ENCODE assay signal across 9 cellular contexts in genomic region chr4:108029731-108030130, GRCh38. TPM values are rescaled to one million over a fixed set of nuclear protein-coding genes. Genes with fewer than 3 reads are reported as not detected.
A peak's percentile ranks its signal among the peaks of the same experiment; 100 is the strongest.
DNase-seq lines count a peak whose midpoint lies in the region; ATAC-seq and TF ChIP-seq lines count a peak whose summit lies in the region.
"Had no signal": no experiment of that assay in that cellular context is flagged by ENCODE, and none has a peak within 500 bp of the region (broad histone marks: within the 10 kb centered on the region; RNA-seq: fewer than 3 reads in every experiment).

No MANE protein-coding gene starts in this region.

- CTCF ChIA-PET in activated naive CD4-positive, alpha-beta T cell treated with anti-CD3 and anti-CD28 coated beads, Interleukin-2, amount 10 ng/mL, durations not matched to agents 7 days and 5 days (lab: Charles Lee) = interaction anchor here (0.8 to 5.5 kb wide), 43 partner anchors 10 to 608 kb away, joined by 3 to 55 read pairs (median 6); no protein-coding TSS in a partner anchor
- CTCF ChIA-PET in T-cell (lab: Charles Lee) = interaction anchor here (0.6 to 3.0 kb wide), 20 partner anchors 10 to 549 kb away, joined by 3 to 39 read pairs (median 4); no protein-coding TSS in a partner anchor

- POLR2A ChIA-PET in T-cell (lab: Charles Lee) = interaction anchor here (1.0 kb wide), 2 partner anchors 11 to 543 kb away, joined by 3 to 5 read pairs; no protein-coding TSS in a partner anchor

- H3K27ac Mint-ChIP-seq in activated naive CD4-positive, alpha-beta T cell treated with anti-CD3 and anti-CD28 coated beads, Interleukin-2, amount 10 ng/mL, durations not matched to agents 7 days and 5 days = peak overlapping the region; percentile 83
- peak overlapping the region; percentile 87 to 94 for H3K27ac Mint-ChIP-seq in T-cell

- H3K36me3 Mint-ChIP-seq in activated naive CD4-positive, alpha-beta T cell treated with anti-CD3 and anti-CD28 coated beads, Interleukin-2, amount 10 ng/mL, durations not matched to agents 7 days and 5 days = peaks cover 58% of the 10 kb centered on the region
- peaks cover 31% of the 10 kb centered on the region for H3K36me3 Mint-ChIP-seq in T-cell

- H3K9me3 Mint-ChIP-seq in activated naive CD4-positive, alpha-beta T cell treated with anti-CD3 and anti-CD28 coated beads, Interleukin-2, amount 10 ng/mL, durations not matched to agents 7 days and 5 days = peaks cover 4% of the 10 kb centered on the region
- no peaks in the 10 kb centered on the region for H3K9me3 Mint-ChIP-seq in T-cell

- no peak for TF ChIP-seq CTCF in epithelial cell of esophagus (IDR thresholded peaks at IDR 0.05; ENCODE audit: insufficient read depth, low read depth, low read length, missing control alignments)

- no peak for DNase-seq in activated naive CD4-positive, alpha-beta T cell treated with anti-CD3 and anti-CD28 coated beads, Interleukin-2, amount 10 ng/mL, durations not matched to agents 7 days and 5 days
- no peak for DNase-seq in activated naive CD4-positive, alpha-beta T cell treated with anti-CD3 and anti-CD28 coated beads, Interleukin-2, amount 50 U/mL, for 16 hours
- no peak for DNase-seq in T-cell
- peak; percentile 48 for DNase-seq in epithelial cell of esophagus (ENCODE audit: low read depth)
- peak; percentile 30 for DNase-seq in stromal cell of bone marrow (ENCODE audit: low read depth)
- no peak for DNase-seq in NCI-H2227 treated with DMSO at 0.1 percent for 48 hours (lab: John Stamatoyannopoulos, UW)
- DNase-seq in stimulated activated CD4-positive, alpha-beta T cell treated with anti-CD3 and anti-CD28 coated beads, Interleukin-2, amount 100 ng/mL, for 48 hours = no peak

- ATAC-seq in T-cell (replicated peaks in 1 of 4) (peak; percentile 1 to 49 (median 36)), GM21619 (IDR thresholded peaks at IDR 0.05; ENCODE audit: unreplicated experiment) (no peak)

- H3K27me3 Mint-ChIP-seq in activated naive CD4-positive, alpha-beta T cell treated with anti-CD3 and anti-CD28 coated beads, Interleukin-2, amount 10 ng/mL, durations not matched to agents 7 days and 5 days = no peaks in the 10 kb centered on the region
- H3K27me3 Mint-ChIP-seq in T-cell = no peaks in the 10 kb centered on the region
- H3K27me3 Mint-ChIP-seq: naive B cell had no signal

- no peak overlapping the region for H3K4me3 Mint-ChIP-seq in activated naive CD4-positive, alpha-beta T cell treated with anti-CD3 and anti-CD28 coated beads, Interleukin-2, amount 10 ng/mL, durations not matched to agents 7 days and 5 days
- H3K4me3 Mint-ChIP-seq in T-cell = peak overlapping the region in 1 of 3 donors; percentile 69
- H3K4me3 Mint-ChIP-seq: naive B cell had no signal

- H3K4me1 Mint-ChIP-seq in activated naive CD4-positive, alpha-beta T cell treated with anti-CD3 and anti-CD28 coated beads, Interleukin-2, amount 10 ng/mL, durations not matched to agents 7 days and 5 days = peaks cover 71% of the 10 kb centered on the region
- peaks cover 48 to 57% (median 53%) of the 10 kb centered on the region in 3 donors for H3K4me1 Mint-ChIP-seq in T-cell

- no peak overlapping the region for H3K4me3 ChIP-seq in epithelial cell of esophagus (ENCODE audit: low read length)

RNA-seq across cellular contexts. Expression of gene HADH, which starts 40.0 kb away (rescaled TPM):
- total RNA-seq in T-cell = 10 to 100 TPM; 14.2 to 25.0 (median 17.8) TPM

Comparison
In these comparisons a context has a peak if more than half of its experiments do, and no peak if none do; other contexts are left out.
1. DNase-seq: peak in epithelial cell of esophagus (single experiment) and stromal cell of bone marrow (single experiment); none in activated naive CD4-positive, alpha-beta T cell treated with anti-CD3 and anti-CD28 coated beads, Interleukin-2, amount 10 ng/mL, durations not matched to agents 7 days and 5 days (single experiment), activated naive CD4-positive, alpha-beta T cell treated with anti-CD3 and anti-CD28 coated beads, Interleukin-2, amount 50 U/mL, for 16 hours (single experiment), T-cell (0 of 34), NCI-H2227 treated with DMSO at 0.1 percent for 48 hours (single experiment) and stimulated activated CD4-positive, alpha-beta T cell treated with anti-CD3 and anti-CD28 coated beads, Interleukin-2, amount 100 ng/mL, for 48 hours (0 of 2).